ENCODE assay signal across 8 cellular contexts in genomic region chr1:4652631-4653327, GRCh38. TPM values are rescaled to one million over a fixed set of nuclear protein-coding genes. Genes with fewer than 3 reads are reported as not detected.
A peak's percentile ranks its signal among the peaks of the same experiment; 100 is the strongest.
DNase-seq lines count a peak whose midpoint lies in the region; ATAC-seq and TF ChIP-seq lines count a peak whose summit lies in the region.

No MANE protein-coding gene starts in this region.

- H3K27ac ChIP-seq in OCI-LY7 (ENCODE audit: low read depth, low read length, poor library complexity, severe bottlenecking) (no peak overlapping the region), ovary (no peak overlapping the region), tibial nerve (no peak overlapping the region)

- no TSS peak for BruUV-seq in OCI-LY7 (replicated peaks; lab: Mats Ljungman, UMichigan)

- H3K9me2 ChIP-seq in OCI-LY7 (ENCODE audit: insufficient read depth, low read length), result no peaks in the 10 kb centered on the region

- 21 to 27% (median 26%) methylated on average over 31 of the region's 31 CpGs for WGBS in ovary, 3 donors
- 20 to 24% methylated on average over 24 to 29 of the region's 31 CpGs for WGBS in tibial nerve, 2 donors

- H3K79me2 ChIP-seq in OCI-LY7 (ENCODE audit: insufficient read depth, low read depth, low read length), result no peaks in the 10 kb centered on the region

- POLR2A ChIA-PET in OCI-LY7 (lab: Charles Lee), result no interaction called here

- peak overlapping the region; percentile 63; the same call in 1 of the 2 replicates for H2AFZ ChIP-seq in OCI-LY7 (ENCODE audit: low read length)

- H3K4me3 ChIP-seq in AG09309 (ENCODE audit: control insufficient read depth, low read depth, low read length) (no peak overlapping the region), OCI-LY7 (ENCODE audit: low read depth, low read length, poor library complexity, severe bottlenecking) (no peak overlapping the region), ovary (no peak overlapping the region), tibial nerve (no peak overlapping the region)

- DNase-seq in AG09309 (ENCODE audit: low read depth) (no peak), OCI-LY7 (ENCODE audit: low spot score) (peak; percentile 63), fibroblast of peridontal ligament (ENCODE audit: extremely low read depth) (peak; percentile 2), ovary (peak; percentile 51 to 83 (median 57)), tibial nerve (ENCODE audit: low spot score in 2 of 2) (peak in 1 of 2 donors; percentile 30)
- DNase-seq in activated T-cell treated with anti-CD3 and anti-CD28 coated beads, Interleukin-2, amount 50 U/mL, for 48 hours, result peak; percentile 73 to 78

- H3K9me3 ChIP-seq in OCI-LY7 (ENCODE audit: low read length), result no peaks in the 10 kb centered on the region
- H3K9me3 ChIP-seq in ovary, result no peaks in the 10 kb centered on the region
- no peaks in the 10 kb centered on the region for H3K9me3 ChIP-seq in tibial nerve

- no peaks in the 10 kb centered on the region for H3K27me3 ChIP-seq in ovary
- H3K27me3 ChIP-seq in tibial nerve, result peaks cover 0 to 60% of the 10 kb centered on the region in 2 donors

- peak; percentile 92 for TF ChIP-seq CTCF in AG09309 (IDR thresholded peaks at IDR 0.05; ENCODE audit: control insufficient read depth, insufficient read depth, low read depth, low read length, missing control alignments)
- TF ChIP-seq CTCF in OCI-LY7 (conservative IDR thresholded peaks at IDR 0.05; ENCODE audit: low read length), result peak; percentile 95
- peak; percentile 69 to 92 (median 81) for TF ChIP-seq CTCF in ovary (IDR thresholded peaks at IDR 0.05)
- peak; percentile 78 to 89 (median 87) for TF ChIP-seq CTCF in tibial nerve (IDR thresholded peaks at IDR 0.05)

- H3K36me3 ChIP-seq in OCI-LY7 (ENCODE audit: insufficient read depth, low read length), result no peaks in the 10 kb centered on the region
- H3K36me3 ChIP-seq in ovary, result no peaks in the 10 kb centered on the region
- H3K36me3 ChIP-seq in tibial nerve, result no peaks in the 10 kb centered on the region

- ATAC-seq in GM21381 (IDR thresholded peaks at IDR 0.05; ENCODE audit: unreplicated experiment) (peak; percentile 80), GM21447 (IDR thresholded peaks at IDR 0.05; ENCODE audit: unreplicated experiment) (no peak)

- TF ChIP-seq POLR2A in ovary (IDR thresholded peaks at IDR 0.05) (no peak), tibial nerve (IDR thresholded peaks at IDR 0.05) (no peak)

- CTCF ChIA-PET in OCI-LY7 (lab: Charles Lee; ENCODE audit: unreplicated experiment), result no interaction called here

- H3K4me1 ChIP-seq in OCI-LY7 (ENCODE audit: insufficient read depth, low read length, poor library complexity, severe bottlenecking), result peaks cover 27% of the 10 kb centered on the region
- H3K4me1 ChIP-seq in ovary (ENCODE audit: insufficient read depth), result peaks cover 4% of the 10 kb centered on the region
- H3K4me1 ChIP-seq in tibial nerve, result peaks cover 0 to 42% (median 1%) of the 10 kb centered on the region in 4 donors

- peak overlapping the region; percentile 14; the same call in 1 of the 2 replicates for H3K4me2 ChIP-seq in OCI-LY7 (ENCODE audit: low read length)

- TF ChIP-seq EP300 in ovary (IDR thresholded peaks at IDR 0.05) (no peak), tibial nerve (IDR thresholded peaks at IDR 0.05) (no peak)

- intact Hi-C loops in OCI-LY7 (cut with micrococcal nuclease; ENCODE audit: unreplicated experiment), result loop anchor here (5.0 to 10.0 kb wide), 2 partner anchors 740 to 1092 kb away; no protein-coding TSS in a partner anchor
- intact Hi-C loops in ovary (cut with DNase I), result loop anchor here in 2 of 4 donors (5.0 to 10.0 kb wide), 6 partner anchors 862 to 1322 kb away; no protein-coding TSS in a partner anchor

- H4K20me1 ChIP-seq in OCI-LY7 (ENCODE audit: insufficient read depth, low read length), result no peaks in the 10 kb centered on the region

RNA-seq across cellular contexts. Expression of gene AJAP1, which starts 1.6 kb away (rescaled TPM):
- total RNA-seq in OCI-LY7 (2014; rRNA removed; shearing (Covaris generic)), result not detected in 2 replicates
- total RNA-seq in OCI-LY7 (2022), result not detected in 2 replicates
- total RNA-seq in ovary, result 10 to 100 TPM in 5 of 7 donors, 1 to 10 TPM in 2; 5.1 to 20.8 (median 12.8) TPM
- 1 to 10 TPM; 1.2 to 1.5 TPM for polyA plus RNA-seq in ovary
- total RNA-seq in tibial nerve, result under 1 TPM; under 0.01 to 0.21 (median 0.10) TPM

Comparison
In these comparisons a context has a peak if more than half of its experiments do, and no peak if none do; other contexts are left out.
1. RNA of gene AJAP1, which starts 1.6 kb away (total RNA-seq): 5.1 to 20.8 TPM in ovary; under 0.01 to 0.21 TPM in tibial nerve and not detected in OCI-LY7; every median in the first group is over 4 times any median in the second.
2. Peak in every context shown above with its lines, with median percentiles within 50 percentile points of each other: CTCF ChIP-seq.